Comparison of ENCODE assay signal across 19 cellular contexts in genomic region chr4:71470547-71470946, GRCh38.
A peak's percentile ranks its signal among the peaks of the same experiment; 100 is the strongest.
DNase-seq lines count a peak whose midpoint lies in the region; ATAC-seq and TF ChIP-seq lines count a peak whose summit lies in the region.
"Had no signal": no experiment of that assay in that cellular context is flagged by ENCODE, and none has a peak within 500 bp of the region (broad histone marks: within the 10 kb centered on the region; RNA-seq: fewer than 3 reads in every experiment).

No MANE protein-coding gene starts in this region.

- intact Hi-C loops in CD8-positive, alpha-beta T cell (cut with DNase I, micrococcal nuclease) = no loop called here

- H3K4me3 Mint-ChIP-seq in CD8-positive, alpha-beta T cell = no peak overlapping the region
- H3K4me3 Mint-ChIP-seq: B cell; CD4-positive, CD25-positive, alpha-beta regulatory T cell; CD8-positive, alpha-beta memory T cell; HFFc6 had no signal

- no peaks in the 10 kb centered on the region for H3K27me3 Mint-ChIP-seq in CD8-positive, alpha-beta T cell (ENCODE audit: low read depth)
- H3K27me3 Mint-ChIP-seq: B cell; CD4-positive, CD25-positive, alpha-beta regulatory T cell; CD8-positive, alpha-beta memory T cell had no signal

- no peak overlapping the region for H3K27ac Mint-ChIP-seq in CD8-positive, alpha-beta T cell
- H3K27ac Mint-ChIP-seq: B cell; CD4-positive, CD25-positive, alpha-beta regulatory T cell; CD8-positive, alpha-beta memory T cell; HFFc6 had no signal

- H3K9me3 Mint-ChIP-seq in CD8-positive, alpha-beta T cell = no peaks in the 10 kb centered on the region
- H3K9me3 Mint-ChIP-seq: CD4-positive, CD25-positive, alpha-beta regulatory T cell; CD8-positive, alpha-beta memory T cell; HFFc6 had no signal

- CTCF ChIA-PET in CD8-positive, alpha-beta T cell (lab: Charles Lee) = no interaction called here

- POLR2A ChIA-PET in CD8-positive, alpha-beta T cell (lab: Charles Lee) = no interaction called here

- H3K27me3 ChIP-seq in neural cell (ENCODE audit: insufficient read depth, low read depth, low read length) = no peaks in the 10 kb centered on the region
- H3K27me3 ChIP-seq in CD8-positive, alpha-beta T cell (ENCODE audit: insufficient read depth, low read length) = no peaks in the 10 kb centered on the region
- H3K27me3 ChIP-seq: BLaER1 had no signal

- peak overlapping the region; percentile 40 for H3K27ac ChIP-seq in neural cell (ENCODE audit: low read length)
- H3K27ac ChIP-seq in CD8-positive, alpha-beta T cell (ENCODE audit: low read depth, low read length) = no peak overlapping the region
- H3K27ac ChIP-seq: 22Rv1, BLaER1, C4-2B had no signal

- no peaks in the 10 kb centered on the region for H4K20me1 ChIP-seq in neural cell (ENCODE audit: insufficient read depth)
- H4K20me1 ChIP-seq: BLaER1 had no signal

- H3F3A ChIP-seq in neural cell (ENCODE audit: insufficient read depth, low read length, poor library complexity, severe bottlenecking) = no peaks in the 10 kb centered on the region

- H3K9me3 ChIP-seq in neural cell (ENCODE audit: low read length) = no peaks in the 10 kb centered on the region
- no peaks in the 10 kb centered on the region for H3K9me3 ChIP-seq in CD8-positive, alpha-beta T cell (ENCODE audit: low read length)
- H3K9me3 ChIP-seq: BLaER1, HAP-1 had no signal

- no peaks in the 10 kb centered on the region for H3K36me3 Mint-ChIP-seq in CD8-positive, alpha-beta T cell
- H3K36me3 Mint-ChIP-seq: CD4-positive, CD25-positive, alpha-beta regulatory T cell had no signal

- no peak overlapping the region for H2AFZ ChIP-seq in neural cell (ENCODE audit: low read depth, low read length)

- no peaks in the 10 kb centered on the region for H3K9me2 ChIP-seq in neural cell (ENCODE audit: insufficient read depth, low read length)

- H3K36me3 ChIP-seq in neural cell (ENCODE audit: insufficient read depth, low read length) = no peaks in the 10 kb centered on the region
- no peaks in the 10 kb centered on the region for H3K36me3 ChIP-seq in CD8-positive, alpha-beta T cell (ENCODE audit: insufficient read depth, low read length)
- H3K36me3 ChIP-seq: BLaER1, HAP-1 had no signal

- peak overlapping the region; percentile 21 for H3K4me3 ChIP-seq in neural cell (ENCODE audit: low read length)
- H3K4me3 ChIP-seq in CD8-positive, alpha-beta T cell (ENCODE audit: low read depth, low read length) = no peak overlapping the region
- H3K4me3 ChIP-seq: BLaER1, HAP-1 had no signal

- TF ChIP-seq CTCF in neural cell (IDR thresholded peaks at IDR 0.05; ENCODE audit: poor library complexity, severe bottlenecking) = no peak
- no peak for TF ChIP-seq CTCF in CD8-positive, alpha-beta T cell (IDR thresholded peaks at IDR 0.05)

- no peak overlapping the region for H3K4me2 ChIP-seq in neural cell (ENCODE audit: low read length)
- H3K4me2 ChIP-seq: BLaER1 had no signal

- no peak for TF ChIP-seq RAD21 in neural cell (conservative IDR thresholded peaks at IDR 0.05)

- H3K4me1 ChIP-seq in CD8-positive, alpha-beta T cell (ENCODE audit: insufficient read depth, low read length) = no peaks in the 10 kb centered on the region
- H3K4me1 ChIP-seq: BLaER1, HAP-1 had no signal

- H3K79me2 ChIP-seq in neural cell (replicated peaks; ENCODE audit: insufficient read depth, low read length) = no peaks in the 10 kb centered on the region

- no peak for ATAC-seq in CD8-positive, alpha-beta T cell

- peak; percentile 76 for TF ChIP-seq EP300 in neural cell (conservative IDR thresholded peaks at IDR 0.05; ENCODE audit: poor library complexity, severe bottlenecking)

- DNase-seq in NCI-H2171 treated with DMSO at 0.1 percent for 48 hours (lab: John Stamatoyannopoulos, UW) = peak; percentile 6
- DNase-seq in NCI-H2171 (lab: John Stamatoyannopoulos, UW) = no peak
- peak; percentile 16 for DNase-seq in retina
- DNase-seq in CD8-positive, alpha-beta T cell = no peak
- DNase-seq in SW 1271 (lab: John Stamatoyannopoulos, UW) = no peak
- DNase-seq: CD4-positive, CD25-positive, alpha-beta regulatory T cell; CD8-positive, alpha-beta memory T cell; DMS 273 treated with DMSO at 0.1 percent for 48 hours; DMS53; DMS79 treated with DMSO at 0.1 percent for 48 hours; GF-D8; GOT3; HFFc6 had no signal

- H3K9ac ChIP-seq in neural cell (ENCODE audit: low read length) = no peak overlapping the region
- H3K9ac ChIP-seq: BLaER1 had no signal

- no peaks in the 10 kb centered on the region for H3K4me1 Mint-ChIP-seq in CD8-positive, alpha-beta T cell (ENCODE audit: low read depth)
- H3K4me1 Mint-ChIP-seq: B cell; CD4-positive, CD25-positive, alpha-beta regulatory T cell; CD8-positive, alpha-beta memory T cell had no signal

TF ChIP-seq in neural cell, 6 proteins besides CTCF, POLR2A, EP300 and RAD21:
- TF ChIP-seq REST (IDR thresholded peaks at IDR 0.05; ENCODE audit: borderline replicate concordance) (peak; percentile 31), SMC3 (conservative IDR thresholded peaks at IDR 0.05; ENCODE audit: poor library complexity) (no peak), TAF1 (IDR thresholded peaks at IDR 0.05; ENCODE audit: low read depth) (no peak), POLR2AphosphoS5 (IDR thresholded peaks at IDR 0.05) (peak; percentile 71)

Comparison
In these comparisons a context has a peak if more than half of its experiments do, and no peak if none do; other contexts are left out.
1. DNase-seq: peak in NCI-H2171 treated with DMSO at 0.1 percent for 48 hours (single experiment) and retina (single experiment); none in NCI-H2171 (single experiment), CD8-positive, alpha-beta T cell (0 of 7) and SW 1271 (0 of 2).